21 cellular contexts compared by ENCODE assay signal in genomic region chr18:54205951-54206350, GRCh38. TPM values are rescaled to one million over a fixed set of nuclear protein-coding genes. Genes with fewer than 3 reads are reported as not detected.
DNase-seq lines count a peak whose midpoint lies in the region; ATAC-seq, FAIRE-seq and TF ChIP-seq lines count a peak whose summit lies in the region.
"Had no signal": no experiment of that assay in that cellular context is flagged by ENCODE, and none has a peak within 500 bp of the region (broad histone marks: within the 10 kb centered on the region; RNA-seq: fewer than 3 reads in every experiment).

No MANE protein-coding gene starts in this region.

- H3K36me3 Mint-ChIP-seq in activated naive CD4-positive, alpha-beta T cell treated with anti-CD3 and anti-CD28 coated beads, Interleukin-2, amount 50 U/mL, for 24 hours = peaks cover 21% of the 10 kb centered on the region
- H3K36me3 Mint-ChIP-seq in activated naive CD4-positive, alpha-beta T cell treated with anti-CD3 and anti-CD28 coated beads, Interleukin-2, amount 10 ng/mL, durations not matched to agents 7 days and 5 days = peaks cover 15% of the 10 kb centered on the region

- intact Hi-C loops in kidney (cut with DNase I) = no loop called here

- H3K27me3 Mint-ChIP-seq in activated naive CD4-positive, alpha-beta T cell treated with anti-CD3 and anti-CD28 coated beads, Interleukin-2, amount 50 U/mL, for 24 hours = no peaks in the 10 kb centered on the region
- H3K27me3 Mint-ChIP-seq in activated naive CD4-positive, alpha-beta T cell treated with anti-CD3 and anti-CD28 coated beads, Interleukin-2, amount 10 ng/mL, durations not matched to agents 7 days and 5 days = no peaks in the 10 kb centered on the region
- H3K27me3 Mint-ChIP-seq: activated naive CD8-positive, alpha-beta T cell had no signal

- H3K4me3 ChIP-seq in astrocyte of the spinal cord (ENCODE audit: low read depth, low read length) (no peak overlapping the region), kidney (ENCODE audit: low read length in 2 of 2) (peak overlapping the region in 1 of 2 donors; percentile 32), subcutaneous abdominal adipose tissue (ENCODE audit: low read depth in 1 of 5, low read length in 5 of 5) (no peak overlapping the region)
- H3K4me3 ChIP-seq: heart right ventricle, neural progenitor cell, thyroid gland had no signal

- H3K9me3 ChIP-seq in kidney (ENCODE audit: control insufficient read depth in 1 of 2, low read length in 2 of 2) (no peaks in the 10 kb centered on the region), subcutaneous abdominal adipose tissue (ENCODE audit: control insufficient read depth in 5 of 5, low read length in 5 of 5) (no peaks in the 10 kb centered on the region)
- H3K9me3 ChIP-seq: heart right ventricle, thyroid gland had no signal

- peak; percentile 46 for FAIRE-seq in kidney (lab: Jason Lieb, UNC)
- FAIRE-seq: bronchial epithelial cell had no signal

- H3K4me1 Mint-ChIP-seq in activated naive CD4-positive, alpha-beta T cell treated with anti-CD3 and anti-CD28 coated beads, Interleukin-2, amount 50 U/mL, for 24 hours = peaks cover 47% of the 10 kb centered on the region
- H3K4me1 Mint-ChIP-seq in activated naive CD4-positive, alpha-beta T cell treated with anti-CD3 and anti-CD28 coated beads, Interleukin-2, amount 10 ng/mL, durations not matched to agents 7 days and 5 days = peaks cover 31% of the 10 kb centered on the region
- H3K4me1 Mint-ChIP-seq: neural progenitor cell had no signal

- H3K27ac Mint-ChIP-seq in activated naive CD4-positive, alpha-beta T cell treated with anti-CD3 and anti-CD28 coated beads, Interleukin-2, amount 50 U/mL, for 24 hours = peak overlapping the region; percentile 89
- H3K27ac Mint-ChIP-seq in activated naive CD4-positive, alpha-beta T cell treated with anti-CD3 and anti-CD28 coated beads, Interleukin-2, amount 10 ng/mL, durations not matched to agents 7 days and 5 days = no peak overlapping the region
- H3K27ac Mint-ChIP-seq: neural progenitor cell had no signal

- H3K4me3 Mint-ChIP-seq in activated naive CD4-positive, alpha-beta T cell treated with anti-CD3 and anti-CD28 coated beads, Interleukin-2, amount 50 U/mL, for 24 hours = no peak overlapping the region
- H3K4me3 Mint-ChIP-seq in activated naive CD4-positive, alpha-beta T cell treated with anti-CD3 and anti-CD28 coated beads, Interleukin-2, amount 10 ng/mL, durations not matched to agents 7 days and 5 days = no peak overlapping the region
- H3K4me3 Mint-ChIP-seq: neural progenitor cell had no signal

- no peaks in the 10 kb centered on the region for H3K27me3 ChIP-seq in subcutaneous abdominal adipose tissue (ENCODE audit: control insufficient read depth in 5 of 5, insufficient read depth in 4 of 5, low read length in 5 of 5)
- H3K27me3 ChIP-seq: heart right ventricle, neural progenitor cell, thyroid gland had no signal

- ATAC-seq in HG02798 (IDR thresholded peaks at IDR 0.05; ENCODE audit: poor library complexity, unreplicated experiment) = no peak
- no peak for ATAC-seq in GM18868 (IDR thresholded peaks at IDR 0.05; ENCODE audit: unreplicated experiment)
- ATAC-seq: esophagus mucosa had no signal

- DNase-seq in activated naive CD4-positive, alpha-beta T cell treated with anti-CD3 and anti-CD28 coated beads, Interleukin-2, amount 10 ng/mL, durations not matched to agents 7 days and 5 days = no peak
- DNase-seq in astrocyte of the spinal cord (ENCODE audit: low read depth, low spot score) = peak; percentile 26
- no peak for DNase-seq in kidney
- no peak for DNase-seq in AG08396 (ENCODE audit: low spot score)
- DNase-seq: 8988T; activated CD4-positive, alpha-beta T cell treated with anti-CD3 and anti-CD28 coated beads, Interleukin-2, amount 50 U/mL, for 48 hours; C1 segment of cervical spinal cord; GF-D8; heart right ventricle; mesendoderm; NCI-H146; T-helper 1 cell; thyroid gland had no signal

- H3K27ac ChIP-seq in kidney (ENCODE audit: low read depth in 2 of 2, low read length in 2 of 2) (no peak overlapping the region), subcutaneous abdominal adipose tissue (ENCODE audit: low read depth, low read length) (peak overlapping the region; percentile 31)
- H3K27ac ChIP-seq: heart right ventricle, neural progenitor cell had no signal

- no peaks in the 10 kb centered on the region for H3K9me3 Mint-ChIP-seq in activated naive CD4-positive, alpha-beta T cell treated with anti-CD3 and anti-CD28 coated beads, Interleukin-2, amount 50 U/mL, for 24 hours
- H3K9me3 Mint-ChIP-seq in activated naive CD4-positive, alpha-beta T cell treated with anti-CD3 and anti-CD28 coated beads, Interleukin-2, amount 10 ng/mL, durations not matched to agents 7 days and 5 days = no peaks in the 10 kb centered on the region

- in situ Hi-C loops in astrocyte of the spinal cord (cut with HindIII; ENCODE audit: low sequenced_read_pairs) = no loop called here

- H3K4me1 ChIP-seq in kidney (ENCODE audit: control insufficient read depth in 1 of 2, insufficient read depth in 1 of 2, low read depth in 1 of 2, low read length in 2 of 2) (peaks cover 7 to 14% of the 10 kb centered on the region in 2 donors), subcutaneous abdominal adipose tissue (ENCODE audit: control insufficient read depth in 5 of 5, insufficient read depth in 5 of 5, low read length in 5 of 5) (peaks cover 2 to 50% (median 28%) of the 10 kb centered on the region in 5 donors)
- H3K4me1 ChIP-seq: neural progenitor cell had no signal

- CTCF ChIA-PET in activated naive CD4-positive, alpha-beta T cell treated with anti-CD3 and anti-CD28 coated beads, Interleukin-2, amount 10 ng/mL, durations not matched to agents 7 days and 5 days (lab: Charles Lee) = no interaction called here

- no peak for TF ChIP-seq CTCF in astrocyte of the spinal cord (IDR thresholded peaks at IDR 0.05; ENCODE audit: low read depth, low read length)
- no peak for TF ChIP-seq CTCF in kidney (IDR thresholded peaks at IDR 0.05; ENCODE audit: borderline replicate concordance, extremely low read depth, insufficient read depth)

- H3K9ac ChIP-seq in kidney (ENCODE audit: low read length in 2 of 2) (no peak overlapping the region), subcutaneous abdominal adipose tissue (ENCODE audit: low read length in 5 of 5) (no peak overlapping the region)
- H3K9ac ChIP-seq: neural progenitor cell had no signal

- H3K36me3 ChIP-seq in kidney (ENCODE audit: control insufficient read depth in 1 of 2, insufficient read depth in 2 of 2, low read length in 2 of 2) (peaks cover 3 to 9% of the 10 kb centered on the region in 2 donors), subcutaneous abdominal adipose tissue (ENCODE audit: control insufficient read depth in 5 of 5, insufficient read depth in 5 of 5, low read length in 5 of 5) (peaks cover 8 to 22% (median 21%) of the 10 kb centered on the region in 5 donors)

RNA-seq across cellular contexts. Expression of gene MBD2, which starts 18.5 kb away (rescaled TPM):
- 123 TPM for total RNA-seq in kidney
- 79.1 TPM for polyA plus RNA-seq in kidney (ENCODE audit: insufficient read depth, low read depth, low replicate concordance)
